11 cellular contexts compared by ENCODE assay signal in genomic region chr2:109125595-109126500, GRCh38. TPM values are rescaled to one million over a fixed set of nuclear protein-coding genes. Genes with fewer than 3 reads are reported as not detected.
DNase-seq lines count a peak whose midpoint lies in the region; TF ChIP-seq lines count a peak whose summit lies in the region.
"Had no signal": no experiment of that assay in that cellular context is flagged by ENCODE, and none has a peak within 500 bp of the region (broad histone marks: within the 10 kb centered on the region; RNA-seq: fewer than 3 reads in every experiment).

No MANE protein-coding gene starts in this region.

- H3K36me3 ChIP-seq in MG63 = no peaks in the 10 kb centered on the region
- no peaks in the 10 kb centered on the region for H3K36me3 ChIP-seq in osteoblast (ENCODE audit: insufficient read depth, low read length)
- H3K36me3 ChIP-seq in esophagus squamous epithelium = no peaks in the 10 kb centered on the region
- H3K36me3 ChIP-seq: upper lobe of left lung had no signal

- H3K27me3 ChIP-seq in MG63 = peaks cover 29% of the 10 kb centered on the region
- peaks cover 26% of the 10 kb centered on the region for H3K27me3 ChIP-seq in osteoblast (ENCODE audit: insufficient read depth, low read length)
- peaks cover 0 to 35% (median 0%) of the 10 kb centered on the region in 4 donors for H3K27me3 ChIP-seq in esophagus squamous epithelium

- no peak for TF ChIP-seq POLR2A in esophagus squamous epithelium (IDR thresholded peaks at IDR 0.05)

- TF ChIP-seq CTCF in choroid plexus epithelial cell (conservative IDR thresholded peaks at IDR 0.05; ENCODE audit: low read depth, low read length) (no peak), osteoblast (IDR thresholded peaks at IDR 0.05; ENCODE audit: extremely low read depth, low read depth, low read length) (no peak), esophagus squamous epithelium (IDR thresholded peaks at IDR 0.05) (no peak)

- H3K4me2 ChIP-seq in osteoblast (ENCODE audit: insufficient read depth, low read length) = peak overlapping the region; percentile 71

- H3K27ac ChIP-seq in osteoblast (ENCODE audit: low read depth, low read length) (peak overlapping the region; percentile 68), esophagus squamous epithelium (peak overlapping the region in 1 of 4 donors; percentile 18)
- H3K27ac ChIP-seq: upper lobe of left lung had no signal

- DNase-seq in NOMO-1 treated with DMSO at 0.1 percent for 48 hours (lab: John Stamatoyannopoulos, UW; ENCODE audit: unreplicated experiment) (peak; percentile 23), NOMO-1 (lab: John Stamatoyannopoulos, UW; ENCODE audit: unreplicated experiment in 2 of 2) (no peak), MG63 (peak; percentile 70), choroid plexus epithelial cell (ENCODE audit: low read depth) (peak; percentile 94), osteoblast (ENCODE audit: insufficient read length, low spot score, missing footprints) (peak; percentile 95), esophagus squamous epithelium (lab: John Stamatoyannopoulos, UW) (no peak), NCI-H524 (lab: John Stamatoyannopoulos, UW) (no peak)
- no peak for DNase-seq in stimulated activated naive CD4-positive, alpha-beta T cell (lab: John Stamatoyannopoulos, UW)
- DNase-seq: stimulated activated CD4-positive, alpha-beta T cell treated with anti-CD3 and anti-CD28 coated beads, Interleukin-2, amount 100 ng/mL, for 48 hours; T-helper 1 cell had no signal

- peaks cover 10% of the 10 kb centered on the region for H4K20me1 ChIP-seq in osteoblast (ENCODE audit: insufficient read depth, low read length)

- WGBS in esophagus squamous epithelium, 2 donors = 60 to 64% methylated on average over 11 of the region's 12 CpGs

- H3K4me1 ChIP-seq in osteoblast (ENCODE audit: insufficient read depth, low read length) (peaks cover 36% of the 10 kb centered on the region), esophagus squamous epithelium (peaks cover 11 to 50% (median 16%) of the 10 kb centered on the region in 3 donors)

- intact Hi-C loops in esophagus squamous epithelium (cut with DNase I) = loop anchor here (5.0 kb wide), 1 partner anchor 386 kb away; no protein-coding TSS in a partner anchor

- H3K4me3 ChIP-seq in MG63 = no peak overlapping the region
- H3K4me3 ChIP-seq in choroid plexus epithelial cell (ENCODE audit: low read depth, low read length) = no peak overlapping the region
- H3K4me3 ChIP-seq in osteoblast (ENCODE audit: insufficient read depth, low read length) = peak overlapping the region; percentile 37
- no peak overlapping the region for H3K4me3 ChIP-seq in esophagus squamous epithelium
- H3K4me3 ChIP-seq: upper lobe of left lung had no signal

- H3K9me3 ChIP-seq in MG63 = no peaks in the 10 kb centered on the region
- H3K9me3 ChIP-seq in osteoblast (ENCODE audit: low read depth, low read length) = no peaks in the 10 kb centered on the region
- H3K9me3 ChIP-seq in esophagus squamous epithelium = no peaks in the 10 kb centered on the region
- H3K9me3 ChIP-seq: upper lobe of left lung had no signal

- H2AFZ ChIP-seq in osteoblast (ENCODE audit: low read length) = no peak overlapping the region

- H3K79me2 ChIP-seq in osteoblast (ENCODE audit: insufficient read depth, low read length) = peaks cover 24% of the 10 kb centered on the region

RNA-seq across cellular contexts. Expression of gene SH3RF3, which starts 3.2 kb away (rescaled TPM):
- total RNA-seq in MG63 (2014; rRNA removed; shearing (Covaris generic); ENCODE audit: low replicate concordance) = 0.22 and 0.82 TPM in 2 replicates
- total RNA-seq in osteoblast (14.7 and 14.8 TPM in 2 replicates), esophagus squamous epithelium (1 to 10 TPM; 2.4 to 5.5 (median 2.9) TPM)

Comparison
In these comparisons a context has a peak if more than half of its experiments do, and no peak if none do; other contexts are left out.
1. DNase-seq: peak in NOMO-1 treated with DMSO at 0.1 percent for 48 hours (single experiment), MG63 (single experiment), choroid plexus epithelial cell (single experiment) and osteoblast (single experiment); none in NOMO-1 (0 of 2), esophagus squamous epithelium (single experiment), stimulated activated naive CD4-positive, alpha-beta T cell (0 of 6) and NCI-H524 (0 of 2).